2 cellular contexts compared by ENCODE assay signal in the genomic region with DNA sequence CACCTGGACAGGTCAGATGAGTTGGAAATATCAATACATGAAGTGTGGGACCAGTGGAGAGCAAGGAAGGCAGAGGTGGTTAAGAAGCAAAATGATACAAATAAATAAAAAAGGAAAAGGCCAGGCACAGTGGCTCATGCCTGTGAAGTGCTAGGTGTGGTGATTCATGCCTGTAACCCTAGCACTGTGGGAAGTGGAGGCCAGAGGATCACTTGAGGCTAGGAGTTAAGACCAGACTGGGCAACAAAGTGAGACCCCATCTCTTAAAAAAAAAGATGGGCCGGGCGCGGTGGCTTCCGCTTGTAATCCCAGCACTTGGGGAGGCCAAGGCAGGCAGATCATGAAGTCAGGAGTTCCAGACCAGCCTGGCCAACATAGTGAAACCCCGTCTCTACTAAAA.
TF ChIP-seq lines count a peak whose summit lies in the region.

No MANE protein-coding gene starts in this region.

TF ChIP-seq in HepG2, 621 proteins besides CTCF, POLR2A, EP300 and RAD21:
- TF ChIP-seq FOXK2 (IDR thresholded peaks at IDR 0.05) (no peak), ZNF121 (CRISPR knock-in tag; IDR thresholded peaks at IDR 0.05) (peak; percentile 26; the same call in 1 of the 2 replicates)
TF ChIP-seq in HepG2: peak in this region for 1.

TF ChIP-seq in endothelial cell of umbilical vein, 7 proteins besides CTCF, POLR2A, EP300 and RAD21:
- TF ChIP-seq GATA2 (IDR thresholded peaks at IDR 0.05; ENCODE audit: insufficient read depth, insufficient read length, low read depth, low read length): no peak
- no peak for TF ChIP-seq EZH2 (IDR thresholded peaks at IDR 0.05; ENCODE audit: borderline replicate concordance, low read depth, low read length, severe bottlenecking)
- TF ChIP-seq FOS (IDR thresholded peaks at IDR 0.05; ENCODE audit: borderline replicate concordance, insufficient read depth, low read length): no peak
- no peak for TF ChIP-seq MYC (IDR thresholded peaks at IDR 0.05; ENCODE audit: low read depth, low read length)
- TF ChIP-seq POLR2AphosphoS5 (IDR thresholded peaks at IDR 0.05; ENCODE audit: insufficient read depth, low read depth, low read length): no peak
- TF ChIP-seq, protein P1, sequence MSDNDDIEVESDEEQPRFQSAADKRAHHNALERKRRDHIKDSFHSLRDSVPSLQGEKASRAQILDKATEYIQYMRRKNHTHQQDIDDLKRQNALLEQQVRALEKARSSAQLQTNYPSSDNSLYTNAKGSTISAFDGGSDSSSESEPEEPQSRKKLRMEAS (IDR thresholded peaks at IDR 0.05; ENCODE audit: insufficient read depth, insufficient read length): no peak
- TF ChIP-seq JUN (IDR thresholded peaks at IDR 0.05; ENCODE audit: borderline replicate concordance, insufficient read depth, insufficient read length, low read depth): no peak
